ENCODE assay signal across 8 cellular contexts in genomic region chr12:48980389-48980952, GRCh38.
DNase-seq lines count a peak whose midpoint lies in the region; ATAC-seq and TF ChIP-seq lines count a peak whose summit lies in the region.

No MANE protein-coding gene starts in this region.

- TF ChIP-seq CTCF in coronary artery (IDR thresholded peaks at IDR 0.05): no peak
- no peak for TF ChIP-seq CTCF in nephron progenitor cell (IDR thresholded peaks at IDR 0.05)

- peaks cover 62% of the 10 kb centered on the region for H3K4me1 Mint-ChIP-seq in nephron progenitor cell

- ATAC-seq in GM21786 (IDR thresholded peaks at IDR 0.05; ENCODE audit: unreplicated experiment): no peak

- no peak overlapping the region for H3K27ac ChIP-seq in coronary artery

- H3K4me3 ChIP-seq in coronary artery: peak overlapping the region; percentile 59

- H3K36me3 Mint-ChIP-seq in nephron progenitor cell (ENCODE audit: low read depth): no peaks in the 10 kb centered on the region

- DNase-seq in D341Med (ENCODE audit: low spot score) (peak; percentile 69), NCI-H69 (lab: John Stamatoyannopoulos, UW) (peak; percentile 74), coronary artery (ENCODE audit: low spot score) (no peak), nephron progenitor cell (no peak), NCI-H1694 treated with DMSO at 0.1 percent for 48 hours (lab: John Stamatoyannopoulos, UW) (no peak), KG1 (lab: John Stamatoyannopoulos, UW) (no peak), medulla oblongata (ENCODE audit: extremely low spot score) (no peak)

- peak overlapping the region; percentile 75 for H3K4me3 Mint-ChIP-seq in nephron progenitor cell

- H3K27ac Mint-ChIP-seq in nephron progenitor cell: peak overlapping the region; percentile 69

- H3K9me3 Mint-ChIP-seq in nephron progenitor cell: peaks cover 7% of the 10 kb centered on the region

- H3K27me3 Mint-ChIP-seq in nephron progenitor cell (ENCODE audit: low read depth, poor library complexity): peaks cover 100% of the 10 kb centered on the region

Comparison
In these comparisons a context has a peak if more than half of its experiments do, and no peak if none do; other contexts are left out.
1. DNase-seq: peak in D341Med (single experiment) and NCI-H69 (single experiment); none in coronary artery (single experiment), nephron progenitor cell (single experiment), NCI-H1694 treated with DMSO at 0.1 percent for 48 hours (single experiment), KG1 (single experiment) and medulla oblongata (single experiment).